ENCODE assay signal across 20 cellular contexts in the genomic region with DNA sequence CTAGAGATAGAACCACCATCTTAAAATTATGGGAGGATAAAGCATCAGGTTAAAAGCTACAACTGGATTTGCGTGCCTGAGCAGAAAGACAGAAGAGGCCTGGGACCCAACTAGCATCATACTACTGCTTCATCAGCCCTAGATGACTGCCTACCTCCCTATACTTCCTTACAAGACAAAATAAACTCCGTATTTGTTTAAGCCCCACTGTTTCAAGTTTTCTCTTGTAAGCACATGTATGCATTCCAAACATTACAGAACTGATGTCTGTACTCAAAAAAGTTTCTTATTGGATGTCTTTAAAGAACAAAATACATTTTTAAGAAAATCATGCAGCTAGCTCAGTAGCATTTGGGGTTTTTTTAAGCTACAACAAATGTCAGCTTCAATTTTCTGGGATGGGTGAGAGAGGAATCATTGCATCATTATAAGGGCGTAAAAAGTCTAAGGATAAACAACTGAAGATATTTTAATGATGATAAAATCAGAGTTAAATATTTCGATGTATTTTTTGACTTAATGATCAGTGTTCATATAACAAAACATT.
"Had no signal": no experiment of that assay in that cellular context is flagged by ENCODE, and none has a peak within 500 bp of the region (broad histone marks: within the 10 kb centered on the region; RNA-seq: fewer than 3 reads in every experiment).

No MANE protein-coding gene starts in this region.

- H3K9me3 Mint-ChIP-seq: effector memory CD8-positive, alpha-beta T cell had no signal

- H3K27me3 Mint-ChIP-seq: dendritic cell treated with granulocyte-macrophage colony-stimulating factor and Interleukin-4, amounts not matched to agents 40 ng/mL and 50 ng/mL, for 4 days; effector memory CD8-positive, alpha-beta T cell; naive thymus-derived CD4-positive, alpha-beta T cell; stimulated activated naive CD8-positive, alpha-beta T cell treated with anti-CD3 and anti-CD28 coated beads, Interleukin-15, amount 100 ng/mL, for 72 hours had no signal

- DNase-seq: effector memory CD8-positive, alpha-beta T cell; heart left ventricle; hippocampal formation; left colon; left ventricle myocardium superior; mesendoderm; naive thymus-derived CD4-positive, alpha-beta T cell; nephron progenitor cell; sigmoid colon; stimulated activated CD4-positive, alpha-beta T cell treated with anti-CD3 and anti-CD28 coated beads, Interleukin-2, amount 100 ng/mL, for 24 hours; stimulated activated CD4-positive, alpha-beta T cell treated with anti-CD3 and anti-CD28 coated beads, Interleukin-4, amount 100 ng/mL, for 4 hours; stimulated activated naive B cell treated with anti-CD40 and anti-IgM and Interleukin-4, amounts not matched to agents 10 μg/mL and 1 μg/mL and 100 μg/mL, for 72 hours; stimulated activated naive CD8-positive, alpha-beta T cell treated with anti-CD3 and anti-CD28 coated beads, Interleukin-15, amount 100 ng/mL, for 72 hours; transverse colon had no signal

- H3K4me3 ChIP-seq: esophagus muscularis mucosa, heart left ventricle, lung, sigmoid colon, skin epidermis, thoracic aorta, transverse colon had no signal

- H3K9me3 ChIP-seq: thoracic aorta had no signal

- H3K27ac ChIP-seq: epithelial cell of prostate, esophagus muscularis mucosa, heart left ventricle, sigmoid colon, skin epidermis, thoracic aorta, transverse colon had no signal

- H3K27ac Mint-ChIP-seq: dendritic cell treated with granulocyte-macrophage colony-stimulating factor and Interleukin-4, amounts not matched to agents 40 ng/mL and 50 ng/mL, for 4 days; effector memory CD8-positive, alpha-beta T cell; naive thymus-derived CD4-positive, alpha-beta T cell; nephron progenitor cell; stimulated activated naive B cell treated with anti-CD40 and anti-IgM and Interleukin-4, amounts not matched to agents 10 μg/mL and 1 μg/mL and 100 μg/mL, for 72 hours; stimulated activated naive CD8-positive, alpha-beta T cell treated with anti-CD3 and anti-CD28 coated beads, Interleukin-15, amount 100 ng/mL, for 72 hours had no signal

- H3K4me1 ChIP-seq: esophagus muscularis mucosa, sigmoid colon had no signal

- H3K4me3 Mint-ChIP-seq: dendritic cell treated with granulocyte-macrophage colony-stimulating factor and Interleukin-4, amounts not matched to agents 40 ng/mL and 50 ng/mL, for 4 days; effector memory CD8-positive, alpha-beta T cell; naive thymus-derived CD4-positive, alpha-beta T cell; nephron progenitor cell; stimulated activated naive B cell treated with anti-CD40 and anti-IgM and Interleukin-4, amounts not matched to agents 10 μg/mL and 1 μg/mL and 100 μg/mL, for 72 hours; stimulated activated naive CD8-positive, alpha-beta T cell treated with anti-CD3 and anti-CD28 coated beads, Interleukin-15, amount 100 ng/mL, for 72 hours had no signal

- H3K36me3 ChIP-seq: esophagus muscularis mucosa, sigmoid colon, thoracic aorta, transverse colon had no signal

- H3K27me3 ChIP-seq: esophagus muscularis mucosa, heart left ventricle, sigmoid colon, transverse colon had no signal

- ATAC-seq: effector memory CD8-positive, alpha-beta T cell; heart left ventricle; left colon; left ventricle myocardium superior; naive thymus-derived CD4-positive, alpha-beta T cell; stimulated activated naive B cell treated with anti-CD40 and anti-IgM and Interleukin-4, amounts not matched to agents 10 μg/mL and 1 μg/mL and 100 μg/mL, for 72 hours; stimulated activated naive CD8-positive, alpha-beta T cell treated with anti-CD3 and anti-CD28 coated beads, Interleukin-15, amount 100 ng/mL, for 72 hours had no signal

- H3K4me1 Mint-ChIP-seq: nephron progenitor cell had no signal
